ENCODE assay signal across 1 cellular context in genomic region chr11:11987503-11988022, GRCh38.
A peak's percentile ranks its signal among the peaks of the same experiment; 100 is the strongest.
TF ChIP-seq lines count a peak whose summit lies in the region.

No MANE protein-coding gene starts in this region.

TF ChIP-seq in HEK293, 187 proteins besides CTCF, POLR2A, EP300 and RAD21 (continued from another document):
- TF ChIP-seq PRDM2 (tag by site-specific recombination; IDR thresholded peaks at IDR 0.05; ENCODE audit: borderline replicate concordance) (no peak), ZNF394 (tag by site-specific recombination; IDR thresholded peaks at IDR 0.05; ENCODE audit: borderline replicate concordance) (no peak), SETDB1 (IDR thresholded peaks at IDR 0.05; ENCODE audit: insufficient read length, low read length) (peak; percentile 54), HOXD13 (CRISPR knock-in tag; IDR thresholded peaks at IDR 0.05; ENCODE audit: borderline replicate concordance) (no peak), ZNF48 (tag by site-specific recombination; IDR thresholded peaks at IDR 0.05) (no peak), ZNF19 (tag by site-specific recombination; IDR thresholded peaks at IDR 0.05; ENCODE audit: low read depth) (no peak), ZNF677 (tag by site-specific recombination; IDR thresholded peaks at IDR 0.05) (no peak), ZBTB17 (tag by site-specific recombination; IDR thresholded peaks at IDR 0.05) (peak; percentile 65), ZSCAN16 (tag by site-specific recombination; IDR thresholded peaks at IDR 0.05) (no peak), ZNF202 (tag by site-specific recombination; IDR thresholded peaks at IDR 0.05; ENCODE audit: borderline replicate concordance) (no peak), ZFP3 (tag by site-specific recombination; IDR thresholded peaks at IDR 0.05; ENCODE audit: low read depth) (no peak), ZNF18 (tag by site-specific recombination; IDR thresholded peaks at IDR 0.05) (no peak), TRIM28 (IDR thresholded peaks at IDR 0.05; ENCODE audit: borderline replicate concordance, low read length) (no peak), ZNF473 (tag by site-specific recombination; IDR thresholded peaks at IDR 0.05) (no peak), BCL11A (tag by site-specific recombination; IDR thresholded peaks at IDR 0.05; ENCODE audit: low read depth) (no peak), MZF1 (tag by site-specific recombination; IDR thresholded peaks at IDR 0.05; ENCODE audit: borderline replicate concordance) (no peak)
